Comparison of ENCODE assay signal across 1 cellular context in the genomic region with DNA sequence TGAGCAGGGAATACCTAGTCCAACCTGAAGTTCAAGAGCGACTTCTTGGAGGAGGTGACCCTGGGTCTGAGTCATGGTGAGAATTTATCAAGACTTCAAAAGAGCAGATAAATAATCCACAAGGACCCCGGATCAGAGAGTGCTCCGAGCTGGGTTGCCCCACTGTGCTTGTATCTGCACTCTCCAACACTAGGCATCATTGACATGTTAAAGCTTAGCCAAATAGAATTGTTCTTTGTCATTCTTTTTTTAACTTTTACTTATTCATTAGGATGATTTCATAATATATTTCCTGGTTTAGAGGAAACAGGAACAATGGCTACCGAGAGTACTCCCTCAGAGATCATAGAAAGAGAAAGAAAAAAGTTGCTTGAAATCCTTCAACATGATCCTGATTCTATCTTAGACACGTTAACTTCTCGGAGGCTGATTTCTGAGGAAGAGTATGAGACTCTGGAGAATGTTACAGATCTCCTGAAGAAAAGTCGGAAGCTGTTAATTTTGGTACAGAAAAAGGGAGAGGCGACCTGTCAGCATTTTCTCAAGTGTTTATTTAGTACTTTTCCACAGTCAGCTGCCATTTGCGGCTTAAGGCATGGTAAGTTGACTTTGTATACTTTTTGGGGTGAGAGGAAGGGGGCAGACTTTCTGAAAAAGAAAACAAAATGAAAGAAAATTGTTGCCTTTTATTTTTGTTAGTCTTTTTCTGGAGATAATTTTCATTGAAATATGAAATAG.
A peak's percentile ranks its signal among the peaks of the same experiment; 100 is the strongest.
TF ChIP-seq lines count a peak whose summit lies in the region.

A gene with protein sequence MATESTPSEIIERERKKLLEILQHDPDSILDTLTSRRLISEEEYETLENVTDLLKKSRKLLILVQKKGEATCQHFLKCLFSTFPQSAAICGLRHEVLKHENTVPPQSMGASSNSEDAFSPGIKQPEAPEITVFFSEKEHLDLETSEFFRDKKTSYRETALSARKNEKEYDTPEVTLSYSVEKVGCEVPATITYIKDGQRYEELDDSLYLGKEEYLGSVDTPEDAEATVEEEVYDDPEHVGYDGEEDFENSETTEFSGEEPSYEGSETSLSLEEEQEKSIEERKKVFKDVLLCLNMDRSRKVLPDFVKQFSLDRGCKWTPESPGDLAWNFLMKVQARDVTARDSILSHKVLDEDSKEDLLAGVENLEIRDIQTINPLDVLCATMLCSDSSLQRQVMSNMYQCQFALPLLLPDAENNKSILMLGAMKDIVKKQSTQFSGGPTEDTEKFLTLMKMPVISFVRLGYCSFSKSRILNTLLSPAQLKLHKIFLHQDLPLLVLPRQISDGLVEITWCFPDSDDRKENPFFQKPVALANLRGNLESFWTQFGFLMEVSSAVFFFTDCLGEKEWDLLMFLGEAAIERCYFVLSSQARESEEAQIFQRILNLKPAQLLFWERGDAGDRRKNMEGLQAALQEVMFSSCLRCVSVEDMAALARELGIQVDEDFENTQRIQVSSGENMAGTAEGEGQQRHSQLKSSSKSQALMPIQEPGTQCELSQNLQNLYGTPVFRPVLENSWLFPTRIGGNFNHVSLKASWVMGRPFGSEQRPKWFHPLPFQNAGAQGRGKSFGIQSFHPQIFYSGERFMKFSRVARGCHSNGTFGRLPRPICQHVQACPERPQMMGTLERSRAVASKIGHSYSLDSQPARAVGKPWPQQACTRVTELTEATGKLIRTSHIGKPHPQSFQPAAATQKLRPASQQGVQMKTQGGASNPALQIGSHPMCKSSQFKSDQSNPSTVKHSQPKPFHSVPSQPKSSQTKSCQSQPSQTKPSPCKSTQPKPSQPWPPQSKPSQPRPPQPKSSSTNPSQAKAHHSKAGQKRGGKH (plus strand): TSS at position 300 of the 738 bp plus-strand sequence. CDS start 16 bp downstream, at position 316.

TF ChIP-seq in K562, 482 proteins besides CTCF, POLR2A, EP300 and RAD21 (continued from another document and continues in another):
- TF ChIP-seq HCFC1 (IDR thresholded peaks at IDR 0.05; ENCODE audit: low read depth, low read length) (peak; percentile 16; the same call in 1 of the 2 replicates), FOXK1 (CRISPR knock-in tag; IDR thresholded peaks at IDR 0.05; ENCODE audit: borderline replicate concordance) (no peak), SP1 (CRISPR knock-in tag; IDR thresholded peaks at IDR 0.05) (no peak), TBL1XR1 (IDR thresholded peaks at IDR 0.05; ENCODE audit: low read length in 2 of 2) (0 out of 4 replicates have a peak, but pooled peaks of 1 of the 2 experiments have one; percentile 6), ZNF124 (CRISPR knock-in tag; IDR thresholded peaks at IDR 0.05) (no peak), ZKSCAN8 (CRISPR knock-in tag; IDR thresholded peaks at IDR 0.05) (0 out of 2 replicates have a peak, but pooled peaks have one; percentile 74), TCFL5 (CRISPR knock-in tag; conservative IDR thresholded peaks at IDR 0.05) (0 out of 2 replicates have a peak, but pooled peaks have one; percentile 10), RB1 (IDR thresholded peaks at IDR 0.05; ENCODE audit: low read depth) (no peak), ASH1L (IDR thresholded peaks at IDR 0.05; ENCODE audit: borderline replicate concordance, low read depth, partially characterized antibody) (no peak), ZZZ3 (IDR thresholded peaks at IDR 0.05) (no peak), NUFIP1 (IDR thresholded peaks at IDR 0.05; ENCODE audit: partially characterized antibody) (peak; percentile 47), ZNF165 (CRISPR knock-in tag; IDR thresholded peaks at IDR 0.05; ENCODE audit: borderline replicate concordance) (no peak), ZNF12 (CRISPR knock-in tag; IDR thresholded peaks at IDR 0.05) (no peak), ZKSCAN1 (IDR thresholded peaks at IDR 0.05; ENCODE audit: low read depth, low read length) (no peak), ZNF274 (IDR thresholded peaks at IDR 0.05; ENCODE audit: borderline replicate concordance, low read depth, low read length) (no peak), KAT2B (IDR thresholded peaks at IDR 0.05; ENCODE audit: low read depth, low read length) (no peak), ZFPM2 (CRISPR knock-in tag; IDR thresholded peaks at IDR 0.05) (no peak), SMC3 (conservative IDR thresholded peaks at IDR 0.05; ENCODE audit: insufficient read depth, low read depth, low read length) (no peak), YY1 (IDR thresholded peaks at IDR 0.05; ENCODE audit: borderline replicate concordance in 1 of 3, control insufficient read depth in 1 of 3, extremely low read depth in 1 of 3, insufficient read depth in 3 of 3, insufficient read length in 1 of 3, insufficient replicate concordance in 2 of 3, low read depth in 1 of 3, low read length in 2 of 3) (peak in 1 of 3 experiments; percentile 84), GABPA (tag; conservative IDR thresholded peaks at IDR 0.05; ENCODE audit: low read depth) (peak; percentile 51), ZNF197 (CRISPR knock-in tag; IDR thresholded peaks at IDR 0.05; ENCODE audit: low read depth) (0 out of 2 replicates have a peak, but pooled peaks have one; percentile 22), ETS2 (tag; IDR thresholded peaks at IDR 0.05; ENCODE audit: borderline replicate concordance, poor library complexity, severe bottlenecking) (no peak), CREM (IDR thresholded peaks at IDR 0.05; ENCODE audit: low read depth) (no peak), JUND (IDR thresholded peaks at IDR 0.05; ENCODE audit: borderline replicate concordance, low read depth, low read length) (peak; percentile 92), JUND (tag; IDR thresholded peaks at IDR 0.05; ENCODE audit: borderline replicate concordance, low read depth, low read length) (peak; percentile 88; the same call in 2 of the 3 replicates)
- TF ChIP-seq, protein P1, sequence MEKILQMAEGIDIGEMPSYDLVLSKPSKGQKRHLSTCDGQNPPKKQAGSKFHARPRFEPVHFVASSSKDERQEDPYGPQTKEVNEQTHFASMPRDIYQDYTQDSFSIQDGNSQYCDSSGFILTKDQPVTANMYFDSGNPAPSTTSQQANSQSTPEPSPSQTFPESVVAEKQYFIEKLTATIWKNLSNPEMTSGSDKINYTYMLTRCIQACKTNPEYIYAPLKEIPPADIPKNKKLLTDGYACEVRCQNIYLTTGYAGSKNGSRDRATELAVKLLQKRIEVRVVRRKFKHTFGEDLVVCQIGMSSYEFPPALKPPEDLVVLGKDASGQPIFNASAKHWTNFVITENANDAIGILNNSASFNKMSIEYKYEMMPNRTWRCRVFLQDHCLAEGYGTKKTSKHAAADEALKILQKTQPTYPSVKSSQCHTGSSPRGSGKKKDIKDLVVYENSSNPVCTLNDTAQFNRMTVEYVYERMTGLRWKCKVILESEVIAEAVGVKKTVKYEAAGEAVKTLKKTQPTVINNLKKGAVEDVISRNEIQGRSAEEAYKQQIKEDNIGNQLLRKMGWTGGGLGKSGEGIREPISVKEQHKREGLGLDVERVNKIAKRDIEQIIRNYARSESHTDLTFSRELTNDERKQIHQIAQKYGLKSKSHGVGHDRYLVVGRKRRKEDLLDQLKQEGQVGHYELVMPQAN (IDR thresholded peaks at IDR 0.05; ENCODE audit: borderline replicate concordance) = no peak
- TF ChIP-seq, protein P2, sequence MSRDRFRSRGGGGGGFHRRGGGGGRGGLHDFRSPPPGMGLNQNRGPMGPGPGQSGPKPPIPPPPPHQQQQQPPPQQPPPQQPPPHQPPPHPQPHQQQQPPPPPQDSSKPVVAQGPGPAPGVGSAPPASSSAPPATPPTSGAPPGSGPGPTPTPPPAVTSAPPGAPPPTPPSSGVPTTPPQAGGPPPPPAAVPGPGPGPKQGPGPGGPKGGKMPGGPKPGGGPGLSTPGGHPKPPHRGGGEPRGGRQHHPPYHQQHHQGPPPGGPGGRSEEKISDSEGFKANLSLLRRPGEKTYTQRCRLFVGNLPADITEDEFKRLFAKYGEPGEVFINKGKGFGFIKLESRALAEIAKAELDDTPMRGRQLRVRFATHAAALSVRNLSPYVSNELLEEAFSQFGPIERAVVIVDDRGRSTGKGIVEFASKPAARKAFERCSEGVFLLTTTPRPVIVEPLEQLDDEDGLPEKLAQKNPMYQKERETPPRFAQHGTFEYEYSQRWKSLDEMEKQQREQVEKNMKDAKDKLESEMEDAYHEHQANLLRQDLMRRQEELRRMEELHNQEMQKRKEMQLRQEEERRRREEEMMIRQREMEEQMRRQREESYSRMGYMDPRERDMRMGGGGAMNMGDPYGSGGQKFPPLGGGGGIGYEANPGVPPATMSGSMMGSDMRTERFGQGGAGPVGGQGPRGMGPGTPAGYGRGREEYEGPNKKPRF (IDR thresholded peaks at IDR 0.05; ENCODE audit: low read depth, low read length) = no peak
- TF ChIP-seq, protein P3, sequence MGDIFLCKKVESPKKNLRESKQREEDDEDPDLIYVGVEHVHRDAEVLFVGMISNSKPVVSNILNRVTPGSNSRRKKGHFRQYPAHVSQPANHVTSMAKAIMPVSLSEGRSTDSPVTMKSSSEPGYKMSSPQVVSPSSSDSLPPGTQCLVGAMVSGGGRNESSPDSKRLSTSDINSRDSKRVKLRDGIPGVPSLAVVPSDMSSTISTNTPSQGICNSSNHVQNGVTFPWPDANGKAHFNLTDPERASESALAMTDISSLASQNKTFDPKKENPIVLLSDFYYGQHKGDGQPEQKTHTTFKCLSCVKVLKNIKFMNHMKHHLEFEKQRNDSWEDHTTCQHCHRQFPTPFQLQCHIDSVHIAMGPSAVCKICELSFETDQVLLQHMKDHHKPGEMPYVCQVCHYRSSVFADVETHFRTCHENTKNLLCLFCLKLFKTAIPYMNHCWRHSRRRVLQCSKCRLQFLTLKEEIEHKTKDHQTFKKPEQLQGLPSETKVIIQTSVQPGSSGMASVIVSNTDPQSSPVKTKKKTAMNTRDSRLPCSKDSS (IDR thresholded peaks at IDR 0.05; ENCODE audit: low read depth, partially characterized antibody) = no peak
- TF ChIP-seq, protein P4, sequence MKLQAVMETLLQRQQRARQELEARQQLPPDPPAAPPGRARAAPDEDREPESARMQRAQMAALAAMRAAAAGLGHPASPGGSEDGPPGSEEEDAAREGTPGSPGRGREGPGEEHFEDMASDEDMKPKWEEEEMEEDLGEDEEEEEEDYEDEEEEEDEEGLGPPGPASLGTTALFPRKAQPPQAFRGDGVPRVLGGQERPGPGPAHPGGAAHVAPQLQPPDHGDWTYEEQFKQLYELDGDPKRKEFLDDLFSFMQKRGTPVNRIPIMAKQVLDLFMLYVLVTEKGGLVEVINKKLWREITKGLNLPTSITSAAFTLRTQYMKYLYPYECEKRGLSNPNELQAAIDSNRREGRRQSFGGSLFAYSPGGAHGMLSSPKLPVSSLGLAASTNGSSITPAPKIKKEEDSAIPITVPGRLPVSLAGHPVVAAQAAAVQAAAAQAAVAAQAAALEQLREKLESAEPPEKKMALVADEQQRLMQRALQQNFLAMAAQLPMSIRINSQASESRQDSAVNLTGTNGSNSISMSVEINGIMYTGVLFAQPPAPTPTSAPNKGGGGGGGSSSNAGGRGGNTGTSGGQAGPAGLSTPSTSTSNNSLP (IDR thresholded peaks at IDR 0.05; ENCODE audit: borderline replicate concordance, low read depth, low read length) = peak; percentile 11; the same call in 1 of the 2 replicates
- TF ChIP-seq, protein P5, sequence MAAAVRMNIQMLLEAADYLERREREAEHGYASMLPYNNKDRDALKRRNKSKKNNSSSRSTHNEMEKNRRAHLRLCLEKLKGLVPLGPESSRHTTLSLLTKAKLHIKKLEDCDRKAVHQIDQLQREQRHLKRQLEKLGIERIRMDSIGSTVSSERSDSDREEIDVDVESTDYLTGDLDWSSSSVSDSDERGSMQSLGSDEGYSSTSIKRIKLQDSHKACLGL (CRISPR knock-in tag; IDR thresholded peaks at IDR 0.05; ENCODE audit: borderline replicate concordance, poor library complexity, severe bottlenecking) = no peak
- TF ChIP-seq, protein P6, sequence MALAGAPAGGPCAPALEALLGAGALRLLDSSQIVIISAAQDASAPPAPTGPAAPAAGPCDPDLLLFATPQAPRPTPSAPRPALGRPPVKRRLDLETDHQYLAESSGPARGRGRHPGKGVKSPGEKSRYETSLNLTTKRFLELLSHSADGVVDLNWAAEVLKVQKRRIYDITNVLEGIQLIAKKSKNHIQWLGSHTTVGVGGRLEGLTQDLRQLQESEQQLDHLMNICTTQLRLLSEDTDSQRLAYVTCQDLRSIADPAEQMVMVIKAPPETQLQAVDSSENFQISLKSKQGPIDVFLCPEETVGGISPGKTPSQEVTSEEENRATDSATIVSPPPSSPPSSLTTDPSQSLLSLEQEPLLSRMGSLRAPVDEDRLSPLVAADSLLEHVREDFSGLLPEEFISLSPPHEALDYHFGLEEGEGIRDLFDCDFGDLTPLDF (CRISPR knock-in tag; IDR thresholded peaks at IDR 0.05) = no peak
- TF ChIP-seq, protein P7, sequence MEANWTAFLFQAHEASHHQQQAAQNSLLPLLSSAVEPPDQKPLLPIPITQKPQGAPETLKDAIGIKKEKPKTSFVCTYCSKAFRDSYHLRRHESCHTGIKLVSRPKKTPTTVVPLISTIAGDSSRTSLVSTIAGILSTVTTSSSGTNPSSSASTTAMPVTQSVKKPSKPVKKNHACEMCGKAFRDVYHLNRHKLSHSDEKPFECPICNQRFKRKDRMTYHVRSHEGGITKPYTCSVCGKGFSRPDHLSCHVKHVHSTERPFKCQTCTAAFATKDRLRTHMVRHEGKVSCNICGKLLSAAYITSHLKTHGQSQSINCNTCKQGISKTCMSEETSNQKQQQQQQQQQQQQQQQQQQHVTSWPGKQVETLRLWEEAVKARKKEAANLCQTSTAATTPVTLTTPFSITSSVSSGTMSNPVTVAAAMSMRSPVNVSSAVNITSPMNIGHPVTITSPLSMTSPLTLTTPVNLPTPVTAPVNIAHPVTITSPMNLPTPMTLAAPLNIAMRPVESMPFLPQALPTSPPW (CRISPR knock-in tag; IDR thresholded peaks at IDR 0.05) = no peak
- TF ChIP-seq, protein P8, sequence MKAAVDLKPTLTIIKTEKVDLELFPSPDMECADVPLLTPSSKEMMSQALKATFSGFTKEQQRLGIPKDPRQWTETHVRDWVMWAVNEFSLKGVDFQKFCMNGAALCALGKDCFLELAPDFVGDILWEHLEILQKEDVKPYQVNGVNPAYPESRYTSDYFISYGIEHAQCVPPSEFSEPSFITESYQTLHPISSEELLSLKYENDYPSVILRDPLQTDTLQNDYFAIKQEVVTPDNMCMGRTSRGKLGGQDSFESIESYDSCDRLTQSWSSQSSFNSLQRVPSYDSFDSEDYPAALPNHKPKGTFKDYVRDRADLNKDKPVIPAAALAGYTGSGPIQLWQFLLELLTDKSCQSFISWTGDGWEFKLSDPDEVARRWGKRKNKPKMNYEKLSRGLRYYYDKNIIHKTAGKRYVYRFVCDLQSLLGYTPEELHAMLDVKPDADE (conservative IDR thresholded peaks at IDR 0.05; ENCODE audit: control insufficient read depth, low read depth, low read length) = no peak
- TF ChIP-seq, protein P9, sequence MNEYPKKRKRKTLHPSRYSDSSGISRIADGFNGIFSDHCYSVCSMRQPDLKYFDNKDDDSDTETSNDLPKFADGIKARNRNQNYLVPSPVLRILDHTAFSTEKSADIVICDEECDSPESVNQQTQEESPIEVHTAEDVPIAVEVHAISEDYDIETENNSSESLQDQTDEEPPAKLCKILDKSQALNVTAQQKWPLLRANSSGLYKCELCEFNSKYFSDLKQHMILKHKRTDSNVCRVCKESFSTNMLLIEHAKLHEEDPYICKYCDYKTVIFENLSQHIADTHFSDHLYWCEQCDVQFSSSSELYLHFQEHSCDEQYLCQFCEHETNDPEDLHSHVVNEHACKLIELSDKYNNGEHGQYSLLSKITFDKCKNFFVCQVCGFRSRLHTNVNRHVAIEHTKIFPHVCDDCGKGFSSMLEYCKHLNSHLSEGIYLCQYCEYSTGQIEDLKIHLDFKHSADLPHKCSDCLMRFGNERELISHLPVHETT (CRISPR knock-in tag; conservative IDR thresholded peaks at IDR 0.05 in 1 of 2, IDR thresholded peaks at IDR 0.05 in 1 of 2) = no peak
